Comparison of ENCODE assay signal across 7 cellular contexts in genomic region chr3:186362409-186362757, GRCh38. TPM values are rescaled to one million over a fixed set of nuclear protein-coding genes. Genes with fewer than 3 reads are reported as not detected.
DNase-seq lines count a peak whose midpoint lies in the region; ATAC-seq lines count a peak whose summit lies in the region.

No MANE protein-coding gene starts in this region.

- peaks cover 8% of the 10 kb centered on the region; the same call in 1 of the 2 replicates for H3K4me1 ChIP-seq in HUES48 (ENCODE audit: control insufficient read depth, insufficient read depth, low read length)
- H3K4me1 ChIP-seq in iPS-20b (ENCODE audit: insufficient read depth, low read length): no peaks in the 10 kb centered on the region; the same call in 1 of the 2 replicates

- no peak overlapping the region for H3K27ac Mint-ChIP-seq in activated T-helper 17 cell treated with anti-CD3 and anti-CD28 coated beads, Interleukin-2, amount 50 U/mL, for 72 hours
- peak overlapping the region in 1 of 2 donors; percentile 7 for H3K27ac Mint-ChIP-seq in stimulated activated naive CD8-positive, alpha-beta T cell treated with anti-CD3 and anti-CD28 coated beads, Interleukin-15, amount 100 ng/mL, for 72 hours

- DNase-seq in stimulated activated naive CD8-positive, alpha-beta T cell treated with anti-CD3 and anti-CD28 coated beads, Interleukin-15, amount 100 ng/mL, for 72 hours: no peak
- DNase-seq in DMS 273 treated with DMSO at 0.1 percent for 48 hours (lab: John Stamatoyannopoulos, UW) (no peak), NCI-H1436 (lab: John Stamatoyannopoulos, UW) (no peak)

- H3K9me3 ChIP-seq in HUES48 (ENCODE audit: control insufficient read depth, insufficient read depth, low read length): no peaks in the 10 kb centered on the region
- H3K9me3 ChIP-seq in iPS-20b (ENCODE audit: insufficient read depth, low read depth, low read length): no peaks in the 10 kb centered on the region

- no peak overlapping the region for H3K9ac ChIP-seq in HUES48 (ENCODE audit: low read depth, low read length)
- no peak overlapping the region for H3K9ac ChIP-seq in iPS-20b (ENCODE audit: low read depth, low read length)

- ATAC-seq in activated T-helper 17 cell treated with anti-CD3 and anti-CD28 coated beads, Interleukin-2, amount 50 U/mL, for 72 hours (replicated peaks): peak; percentile 16
- no peak for ATAC-seq in stimulated activated naive CD8-positive, alpha-beta T cell treated with anti-CD3 and anti-CD28 coated beads, Interleukin-15, amount 100 ng/mL, for 72 hours
- ATAC-seq in GM21381 (IDR thresholded peaks at IDR 0.05; ENCODE audit: unreplicated experiment): no peak

- peaks cover 47% of the 10 kb centered on the region for H3K27me3 Mint-ChIP-seq in activated T-helper 17 cell treated with anti-CD3 and anti-CD28 coated beads, Interleukin-2, amount 50 U/mL, for 72 hours
- peaks cover 78% of the 10 kb centered on the region for H3K27me3 Mint-ChIP-seq in stimulated activated naive CD8-positive, alpha-beta T cell treated with anti-CD3 and anti-CD28 coated beads, Interleukin-15, amount 100 ng/mL, for 72 hours

- no peaks in the 10 kb centered on the region for H3K9me3 Mint-ChIP-seq in activated T-helper 17 cell treated with anti-CD3 and anti-CD28 coated beads, Interleukin-2, amount 50 U/mL, for 72 hours
- H3K9me3 Mint-ChIP-seq in stimulated activated naive CD8-positive, alpha-beta T cell treated with anti-CD3 and anti-CD28 coated beads, Interleukin-15, amount 100 ng/mL, for 72 hours: no peaks in the 10 kb centered on the region

- no peaks in the 10 kb centered on the region for H3K36me3 Mint-ChIP-seq in activated T-helper 17 cell treated with anti-CD3 and anti-CD28 coated beads, Interleukin-2, amount 50 U/mL, for 72 hours (ENCODE audit: low read depth)

- peak overlapping the region; percentile 47 for H3K4me3 Mint-ChIP-seq in activated T-helper 17 cell treated with anti-CD3 and anti-CD28 coated beads, Interleukin-2, amount 50 U/mL, for 72 hours
- peak overlapping the region; percentile 66 to 71 for H3K4me3 Mint-ChIP-seq in stimulated activated naive CD8-positive, alpha-beta T cell treated with anti-CD3 and anti-CD28 coated beads, Interleukin-15, amount 100 ng/mL, for 72 hours

- H3K27ac ChIP-seq in HUES48 (ENCODE audit: low read depth, low read length): no peak overlapping the region
- H3K27ac ChIP-seq in iPS-20b (ENCODE audit: low read length): no peak overlapping the region

- H3K36me3 ChIP-seq in HUES48 (ENCODE audit: control insufficient read depth, insufficient read depth, low read length) (no peaks in the 10 kb centered on the region), iPS-20b (ENCODE audit: insufficient read depth, low read depth, low read length) (no peaks in the 10 kb centered on the region)

- H3K27me3 ChIP-seq in HUES48 (ENCODE audit: control insufficient read depth, insufficient read depth, low read length): peaks cover 70% of the 10 kb centered on the region
- H3K27me3 ChIP-seq in iPS-20b (ENCODE audit: insufficient read depth, low read length): peaks cover 86% of the 10 kb centered on the region

- H3K4me3 ChIP-seq in HUES48 (ENCODE audit: low read depth, low read length): peak overlapping the region; percentile 69
- peak overlapping the region; percentile 68; the same call in 1 of the 2 replicates for H3K4me3 ChIP-seq in iPS-20b (ENCODE audit: low read length)

- no peaks in the 10 kb centered on the region for H3K4me1 Mint-ChIP-seq in activated T-helper 17 cell treated with anti-CD3 and anti-CD28 coated beads, Interleukin-2, amount 50 U/mL, for 72 hours
- H3K4me1 Mint-ChIP-seq in stimulated activated naive CD8-positive, alpha-beta T cell treated with anti-CD3 and anti-CD28 coated beads, Interleukin-15, amount 100 ng/mL, for 72 hours: peaks cover 17% of the 10 kb centered on the region

RNA-seq across cellular contexts. Expression of gene DGKG, which starts 0.3 kb away (rescaled TPM):
- total RNA-seq in activated T-helper 17 cell treated with anti-CD3 and anti-CD28 coated beads, Interleukin-2, amount 50 U/mL, for 72 hours: 1 to 10 TPM in 1 of 2 donors, under 1 TPM in 1; 0.37 to 1.1 TPM
